ENCODE assay signal across 17 cellular contexts in genomic region chr3:59515936-59516335, GRCh38.
"Had no signal": no experiment of that assay in that cellular context is flagged by ENCODE, and none has a peak within 500 bp of the region (broad histone marks: within the 10 kb centered on the region; RNA-seq: fewer than 3 reads in every experiment).

No MANE protein-coding gene starts in this region.

- H3K27me3 Mint-ChIP-seq: activated CD4-positive, alpha-beta memory T cell treated with anti-CD3 and anti-CD28 coated beads for 36 hours; activated naive CD8-positive, alpha-beta T cell; stimulated activated naive B cell treated with anti-CD40 and anti-IgM and Interleukin-4, amounts not matched to agents 10 μg/mL and 1 μg/mL and 100 μg/mL, for 72 hours had no signal

- H3K27me3 ChIP-seq: cardiac muscle cell, foreskin keratinocyte, left lung, tibial artery had no signal

- H3K27ac ChIP-seq: cardiac muscle cell, epithelial cell of prostate, foreskin keratinocyte, left lung, tibial artery had no signal

- H3K4me1 Mint-ChIP-seq: stimulated activated naive B cell treated with anti-CD40 and anti-IgM and Interleukin-4, amounts not matched to agents 10 μg/mL and 1 μg/mL and 100 μg/mL, for 72 hours had no signal

- H3K9me3 Mint-ChIP-seq: activated CD4-positive, alpha-beta memory T cell treated with anti-CD3 and anti-CD28 coated beads for 36 hours; activated T-helper 1 cell treated with anti-CD3 and anti-CD28 coated beads, Interleukin-12 subunit alpha, Interleukin-12 subunit beta, Interleukin-2, Interleukin-4 antibody, amounts not matched to agents 30 ng/mL and 10 ng/mL and 1 ng/mL, durations not matched to agents 14 hours and 24 hours and 36 hours; effector memory CD8-positive, alpha-beta T cell; natural killer cell; stimulated activated naive B cell treated with anti-CD40 and anti-IgM and Interleukin-4, amounts not matched to agents 10 μg/mL and 1 μg/mL and 100 μg/mL, for 72 hours had no signal

- H3K36me3 ChIP-seq: cardiac muscle cell, left lung, tibial artery had no signal

- H3K9me3 ChIP-seq: left lung, tibial artery had no signal

- H3K4me3 Mint-ChIP-seq: activated CD4-positive, alpha-beta memory T cell treated with anti-CD3 and anti-CD28 coated beads for 36 hours; activated naive CD8-positive, alpha-beta T cell; activated T-helper 1 cell treated with anti-CD3 and anti-CD28 coated beads, Interleukin-12 subunit alpha, Interleukin-12 subunit beta, Interleukin-2, Interleukin-4 antibody, amounts not matched to agents 30 ng/mL and 10 ng/mL and 1 ng/mL, durations not matched to agents 14 hours and 24 hours and 36 hours; natural killer cell; stimulated activated naive B cell treated with anti-CD40 and anti-IgM and Interleukin-4, amounts not matched to agents 10 μg/mL and 1 μg/mL and 100 μg/mL, for 72 hours had no signal

- H3K27ac Mint-ChIP-seq: activated CD4-positive, alpha-beta memory T cell treated with anti-CD3 and anti-CD28 coated beads for 36 hours; activated naive CD8-positive, alpha-beta T cell; activated T-helper 1 cell treated with anti-CD3 and anti-CD28 coated beads, Interleukin-12 subunit alpha, Interleukin-12 subunit beta, Interleukin-2, Interleukin-4 antibody, amounts not matched to agents 30 ng/mL and 10 ng/mL and 1 ng/mL, durations not matched to agents 14 hours and 24 hours and 36 hours; stimulated activated naive B cell treated with anti-CD40 and anti-IgM and Interleukin-4, amounts not matched to agents 10 μg/mL and 1 μg/mL and 100 μg/mL, for 72 hours had no signal

- H3K4me3 ChIP-seq: cardiac muscle cell, left lung, tibial artery had no signal

- ATAC-seq: foreskin keratinocyte; left lung; stimulated activated naive B cell treated with anti-CD40 and anti-IgM and Interleukin-4, amounts not matched to agents 10 μg/mL and 1 μg/mL and 100 μg/mL, for 72 hours had no signal

- H3K4me1 ChIP-seq: foreskin keratinocyte, left lung, tibial artery had no signal

- DNase-seq: activated CD4-positive, alpha-beta memory T cell treated with anti-CD3 and anti-CD28 coated beads for 36 hours; activated T-cell treated with anti-CD3 and anti-CD28 coated beads for 4 hours; dermis blood vessel endothelial cell; foreskin keratinocyte; left lung; mesenchymal stem cell; natural killer cell; occipital lobe; retina; stimulated activated naive B cell treated with anti-CD40 and anti-IgM and Interleukin-4, amounts not matched to agents 10 μg/mL and 1 μg/mL and 100 μg/mL, for 72 hours; SW 1271; tibial artery had no signal

- H3K36me3 Mint-ChIP-seq: activated CD4-positive, alpha-beta memory T cell treated with anti-CD3 and anti-CD28 coated beads for 36 hours; activated naive CD8-positive, alpha-beta T cell; natural killer cell; stimulated activated naive B cell treated with anti-CD40 and anti-IgM and Interleukin-4, amounts not matched to agents 10 μg/mL and 1 μg/mL and 100 μg/mL, for 72 hours had no signal
